ENCODE assay signal across 8 cellular contexts in the genomic region with DNA sequence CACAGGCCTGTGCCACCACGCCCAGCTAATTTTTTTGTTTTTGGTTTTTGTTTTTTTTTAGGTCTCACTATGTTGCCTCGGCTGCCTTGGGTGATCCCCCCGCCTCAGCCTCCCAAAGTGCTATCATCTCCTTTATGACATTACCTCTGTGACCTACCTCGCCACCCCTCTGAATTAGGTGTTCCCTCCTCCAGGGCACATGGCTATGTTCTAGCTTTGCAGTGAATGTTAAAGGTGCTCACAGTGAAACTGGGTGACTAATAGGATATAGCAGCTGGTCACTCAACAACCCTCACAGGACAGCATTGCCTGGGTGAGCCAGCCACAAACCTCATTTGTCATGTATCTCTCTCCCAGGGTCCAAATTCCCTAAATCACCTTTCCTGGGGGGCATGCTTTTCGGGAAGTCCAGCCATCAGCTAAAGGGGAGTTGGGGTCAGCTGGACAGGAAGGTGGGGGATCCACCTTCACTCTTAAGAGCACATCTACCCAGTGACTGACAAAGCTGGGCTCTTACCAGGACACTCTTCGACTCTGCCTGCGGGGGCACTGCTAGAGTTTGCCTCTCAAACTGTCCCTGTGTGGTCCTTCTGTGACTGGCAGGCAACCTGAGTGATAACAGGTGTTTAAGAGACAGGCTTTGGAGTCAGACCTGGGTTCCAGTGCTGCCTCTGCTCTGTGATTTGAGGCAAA. TPM values are rescaled to one million over a fixed set of nuclear protein-coding genes. Genes with fewer than 3 reads are reported as not detected.
DNase-seq lines count a peak whose midpoint lies in the region; ATAC-seq and TF ChIP-seq lines count a peak whose summit lies in the region.

No MANE protein-coding gene starts in this region.

- no peaks in the 10 kb centered on the region for H3K9me2 ChIP-seq in hepatocyte (replicated peaks; ENCODE audit: insufficient read depth)

- peaks cover 32% of the 10 kb centered on the region for H3K4me1 Mint-ChIP-seq in activated naive CD4-positive, alpha-beta T cell treated with anti-CD3 and anti-CD28 coated beads for 36 hours (ENCODE audit: low read depth)

- H3K27ac Mint-ChIP-seq in activated naive CD4-positive, alpha-beta T cell treated with anti-CD3 and anti-CD28 coated beads for 36 hours, result peak overlapping the region; percentile 92

- TF ChIP-seq CTCF in AG09319 (IDR thresholded peaks at IDR 0.05; ENCODE audit: low read depth, low read length), result peak; percentile 28
- TF ChIP-seq CTCF in hepatocyte (IDR thresholded peaks at IDR 0.05; ENCODE audit: poor library complexity), result peak; percentile 21
- TF ChIP-seq CTCF in lower leg skin (IDR thresholded peaks at IDR 0.05), result no peak

- intact Hi-C loops in activated naive CD4-positive, alpha-beta T cell treated with anti-CD3 and anti-CD28 coated beads for 36 hours (cut with micrococcal nuclease), result loop anchor here (1.0 to 10.0 kb wide), 6 partner anchors 15 to 304 kb away; a partner anchor contains a TSS
- intact Hi-C loops in lower leg skin (cut with DNase I; ENCODE audit: low total_unique reads), result no loop called here

- ATAC-seq in GM18517 (IDR thresholded peaks at IDR 0.05; ENCODE audit: unreplicated experiment), result peak; percentile 50
- ATAC-seq in HG03354 (IDR thresholded peaks at IDR 0.05; ENCODE audit: poor library complexity, severe bottlenecking, unreplicated experiment), result peak; percentile 75

- DNase-seq in AG09319 (ENCODE audit: extremely low read depth, low read depth), result no peak
- DNase-seq in RPMI8226, result peak; percentile 64
- DNase-seq in activated naive CD4-positive, alpha-beta T cell treated with anti-CD3 and anti-CD28 coated beads for 36 hours, result peak; percentile 64
- DNase-seq in hepatocyte (ENCODE audit: low spot score), result peak; percentile 51
- DNase-seq in stimulated activated CD4-positive, alpha-beta T cell treated with anti-CD3 and anti-CD28 coated beads, Interleukin-4, amount 100 ng/mL, for 4 hours, result peak; percentile 34 to 46
- DNase-seq in lower leg skin (ENCODE audit: low spot score in 2 of 2), result no peak

- no peak overlapping the region for H2AFZ ChIP-seq in hepatocyte

- peaks cover 14% of the 10 kb centered on the region for H3K4me1 ChIP-seq in hepatocyte (ENCODE audit: insufficient read depth)

- H3K36me3 ChIP-seq in hepatocyte (replicated peaks; ENCODE audit: insufficient read depth, low read depth), result no peaks in the 10 kb centered on the region

- peaks cover 34% of the 10 kb centered on the region for H3K36me3 Mint-ChIP-seq in activated naive CD4-positive, alpha-beta T cell treated with anti-CD3 and anti-CD28 coated beads for 36 hours (ENCODE audit: low read depth)

- H4K20me1 ChIP-seq in hepatocyte (ENCODE audit: insufficient read depth, poor library complexity, severe bottlenecking), result no peaks in the 10 kb centered on the region

- H3K4me3 Mint-ChIP-seq in activated naive CD4-positive, alpha-beta T cell treated with anti-CD3 and anti-CD28 coated beads for 36 hours, result no peak overlapping the region

- no peaks in the 10 kb centered on the region for H3K79me2 ChIP-seq in hepatocyte

- WGBS in hepatocyte (ENCODE audit: low lambda C conversion rate, missing lambda C conversion rate), result 80% methylated on average over 7 of the region's 7 CpGs
- WGBS in lower leg skin, 2 donors, result 72 to 78% methylated on average over 7 of the region's 7 CpGs

- peak overlapping the region; percentile 86 for H3K27ac ChIP-seq in hepatocyte

- no peak overlapping the region for H3K4me2 ChIP-seq in hepatocyte

- CTCF ChIA-PET in activated naive CD4-positive, alpha-beta T cell treated with anti-CD3 and anti-CD28 coated beads for 36 hours (lab: Charles Lee), result interaction anchor here (0.6 to 2.5 kb wide), 7 partner anchors 11 to 415 kb away, joined by 3 to 8 read pairs (median 4); no protein-coding TSS in a partner anchor

- no peaks in the 10 kb centered on the region for H3K27me3 ChIP-seq in hepatocyte

- H3K9me3 Mint-ChIP-seq in activated naive CD4-positive, alpha-beta T cell treated with anti-CD3 and anti-CD28 coated beads for 36 hours, result no peaks in the 10 kb centered on the region

- H3K9me3 ChIP-seq in hepatocyte (ENCODE audit: low read depth), result no peaks in the 10 kb centered on the region

- H3K4me3 ChIP-seq in hepatocyte, result no peak overlapping the region
- H3K4me3 ChIP-seq in lower leg skin (ENCODE audit: low read depth, poor library complexity, severe bottlenecking), result no peak overlapping the region

- H3K27me3 Mint-ChIP-seq in activated naive CD4-positive, alpha-beta T cell treated with anti-CD3 and anti-CD28 coated beads for 36 hours (ENCODE audit: low read depth), result no peaks in the 10 kb centered on the region

- TF ChIP-seq POLR2A in lower leg skin (IDR thresholded peaks at IDR 0.05), result no peak

RNA-seq across cellular contexts. Expression of a gene that starts 1.6 kb away (rescaled TPM):
- 10 to 100 TPM; 46.3 to 47.1 TPM for total RNA-seq in activated naive CD4-positive, alpha-beta T cell treated with anti-CD3 and anti-CD28 coated beads for 36 hours
- total RNA-seq in hepatocyte, result 20.5 and 21.5 TPM in 2 replicates
- 27.4 and 52.2 TPM in 2 replicates for polyA plus RNA-seq in hepatocyte
- 10 to 100 TPM; 34.9 to 93.9 (median 54.3) TPM for total RNA-seq in lower leg skin

RNA-seq across cellular contexts. Expression of a gene that starts 15.6 kb away (rescaled TPM):
- total RNA-seq in activated naive CD4-positive, alpha-beta T cell treated with anti-CD3 and anti-CD28 coated beads for 36 hours, result 100 to 1,000 TPM; 141 to 144 TPM
- total RNA-seq in hepatocyte (175 and 182 TPM in 2 replicates), lower leg skin (100 to 1,000 TPM in 3 of 4 donors, 10 to 100 TPM in 1; 89.6 to 151 (median 107) TPM)
- polyA plus RNA-seq in hepatocyte, result 132 and 149 TPM in 2 replicates

RNA-seq across cellular contexts. Expression of a gene that starts 16.2 kb away (rescaled TPM):
- 10 to 100 TPM; 62.4 to 67.6 TPM for total RNA-seq in activated naive CD4-positive, alpha-beta T cell treated with anti-CD3 and anti-CD28 coated beads for 36 hours
- total RNA-seq in hepatocyte (65.5 and 70.4 TPM in 2 replicates), lower leg skin (10 to 100 TPM; 42.1 to 53.2 (median 47.0) TPM)
- 55.5 and 61.2 TPM in 2 replicates for polyA plus RNA-seq in hepatocyte

RNA-seq across cellular contexts. Expression of a gene that starts 35.3 kb away (rescaled TPM):
- total RNA-seq in activated naive CD4-positive, alpha-beta T cell treated with anti-CD3 and anti-CD28 coated beads for 36 hours, result 10 to 100 TPM; 82.0 to 83.7 TPM
- total RNA-seq in hepatocyte, result 37.4 and 38.7 TPM in 2 replicates
- 74.7 and 82.3 TPM in 2 replicates for polyA plus RNA-seq in hepatocyte
- 10 to 100 TPM; 44.4 to 57.1 (median 50.7) TPM for total RNA-seq in lower leg skin

RNA-seq across cellular contexts. Expression of a gene that starts 38.7 kb away (rescaled TPM):
- 10 to 100 TPM; 18.9 to 19.5 TPM for total RNA-seq in activated naive CD4-positive, alpha-beta T cell treated with anti-CD3 and anti-CD28 coated beads for 36 hours
- 9.7 and 11.8 TPM in 2 replicates for total RNA-seq in hepatocyte
- 12.4 and 16.1 TPM in 2 replicates for polyA plus RNA-seq in hepatocyte
- total RNA-seq in lower leg skin, result 10 to 100 TPM in 1 of 4 donors, 1 to 10 TPM in 3; 3.1 to 10.1 (median 9.4) TPM

Comparison
In these comparisons a context has a peak if more than half of its experiments do, and no peak if none do; other contexts are left out.
1. DNase-seq: peak in RPMI8226 (single experiment), activated naive CD4-positive, alpha-beta T cell treated with anti-CD3 and anti-CD28 coated beads for 36 hours (single experiment), hepatocyte (single experiment) and stimulated activated CD4-positive, alpha-beta T cell treated with anti-CD3 and anti-CD28 coated beads, Interleukin-4, amount 100 ng/mL, for 4 hours (2 of 2); none in AG09319 (single experiment) and lower leg skin (0 of 2).
2. CTCF ChIP-seq: peak in AG09319 (single experiment) and hepatocyte (single experiment); none in lower leg skin (0 of 3).